24 cellular contexts compared by ENCODE assay signal in the genomic region with DNA sequence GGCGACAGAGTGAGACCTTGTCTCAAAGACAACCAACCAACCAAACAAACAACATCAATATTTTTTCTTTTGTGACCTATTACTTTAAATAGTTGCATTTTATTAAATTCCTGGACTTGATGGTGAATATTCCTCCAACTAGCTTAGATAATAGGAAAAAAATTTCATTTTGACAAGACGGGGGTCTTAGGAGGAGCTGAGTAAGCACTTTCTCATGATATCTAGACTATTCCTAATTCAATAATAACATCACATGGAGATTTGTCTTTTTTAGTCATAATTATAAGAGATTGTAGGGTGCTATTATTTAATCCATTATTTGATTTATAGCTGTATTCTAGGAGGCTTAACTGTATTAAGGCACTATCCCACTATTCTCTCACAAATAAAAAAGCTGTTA.
DNase-seq lines count a peak whose midpoint lies in the region; ATAC-seq, FAIRE-seq and TF ChIP-seq lines count a peak whose summit lies in the region.
"Had no signal": no experiment of that assay in that cellular context is flagged by ENCODE, and none has a peak within 500 bp of the region (broad histone marks: within the 10 kb centered on the region; RNA-seq: fewer than 3 reads in every experiment).

No MANE protein-coding gene starts in this region.

- H4K20me1 ChIP-seq in HepG2 (ENCODE audit: insufficient read depth, low read length): no peaks in the 10 kb centered on the region
- no peaks in the 10 kb centered on the region for H4K20me1 ChIP-seq in K562 (replicated peaks; ENCODE audit: control insufficient read depth, insufficient read depth, low read length)
- H4K20me1 ChIP-seq: BLaER1 had no signal

- no peak overlapping the region for H3K4me3 Mint-ChIP-seq in CD4-positive, alpha-beta T cell
- H3K4me3 Mint-ChIP-seq: CD4-positive, alpha-beta memory T cell; CD8-positive, alpha-beta memory T cell had no signal

- no peaks in the 10 kb centered on the region for H3K36me3 ChIP-seq in HepG2 (replicated peaks in 1 of 2; ENCODE audit: control insufficient read depth in 1 of 2, insufficient read depth in 2 of 2, low read length in 2 of 2)
- no peaks in the 10 kb centered on the region for H3K36me3 ChIP-seq in right lobe of liver
- H3K36me3 ChIP-seq in K562 (ENCODE audit: control insufficient read depth, insufficient read depth, low read length): no peaks in the 10 kb centered on the region
- H3K36me3 ChIP-seq: BE2C, BLaER1 had no signal

- H3K27me3 ChIP-seq in HepG2 (ENCODE audit: control insufficient read depth in 1 of 2, insufficient read depth in 2 of 2, low read length in 2 of 2): no peaks in the 10 kb centered on the region
- H3K27me3 ChIP-seq in right lobe of liver: no peaks in the 10 kb centered on the region
- H3K27me3 ChIP-seq in K562 (ENCODE audit: control insufficient read depth in 2 of 2, insufficient read depth in 2 of 2, low read length in 2 of 2): no peaks in the 10 kb centered on the region
- H3K27me3 ChIP-seq in CD4-positive, alpha-beta T cell (ENCODE audit: control insufficient read depth, insufficient read depth, low read length): no peaks in the 10 kb centered on the region
- H3K27me3 ChIP-seq: BE2C, BLaER1 had no signal

- no peak for DNase-seq in HepG2 (ENCODE audit: low spot score)
- DNase-seq in right lobe of liver: no peak
- DNase-seq in K562 (ENCODE audit: extremely low read depth in 1 of 4, low spot score in 3 of 4): no peak
- DNase-seq in CD4-positive, alpha-beta T cell: no peak
- DNase-seq: ACHN; BE2C; C1 segment of cervical spinal cord; CD4-positive, alpha-beta memory T cell; CD8-positive, alpha-beta memory T cell; COR-L47; DMS 273 treated with DMSO at 0.1 percent for 48 hours; DMS153; DMS53; DMS79; DND-41; EL; GDM1 had no signal

- TF ChIP-seq EP300 in HepG2 (IDR thresholded peaks at IDR 0.05; ENCODE audit: low read depth in 2 of 2, low read length in 2 of 2) (no peak), HepG2 (CRISPR knock-in tag; IDR thresholded peaks at IDR 0.05; ENCODE audit: borderline replicate concordance) (no peak), K562 (IDR thresholded peaks at IDR 0.05; ENCODE audit: low read length) (no peak)

- no peaks in the 10 kb centered on the region for H3K27me3 Mint-ChIP-seq in CD4-positive, alpha-beta T cell
- H3K27me3 Mint-ChIP-seq: CD4-positive, alpha-beta memory T cell; CD8-positive, alpha-beta memory T cell had no signal

- POLR2A ChIA-PET in HepG2 (lab: Yijun Ruan, JAX) (no interaction called here), K562 (lab: Yijun Ruan, JAX) (interaction anchor here (0.5 kb wide), 1 partner anchor 46 kb away, joined by 3 read pairs; no protein-coding TSS in a partner anchor)
- POLR2A ChIA-PET in CD4-positive, alpha-beta T cell (lab: Charles Lee): no interaction called here

- no peak for TF ChIP-seq RAD21 in HepG2 (CRISPR knock-in tag; IDR thresholded peaks at IDR 0.05)
- TF ChIP-seq RAD21 in K562 (CRISPR knock-in tag; conservative IDR thresholded peaks at IDR 0.05 in 1 of 2, IDR thresholded peaks at IDR 0.05 in 1 of 2): no peak

- TF ChIP-seq POLR2A in HepG2 (IDR thresholded peaks at IDR 0.05; ENCODE audit: insufficient read depth in 1 of 2, low read depth in 2 of 2, low read length in 2 of 2): no peak
- TF ChIP-seq POLR2A in right lobe of liver (IDR thresholded peaks at IDR 0.05): no peak
- no peak for TF ChIP-seq POLR2A in K562 (conservative IDR thresholded peaks at IDR 0.05)

- CTCF ChIA-PET in HepG2 (lab: Yijun Ruan, JAX; ENCODE audit: low intra/inter-chr PET ratio, low total read pairs) (no interaction called here), K562 (lab: Yijun Ruan, JAX; ENCODE audit: low intra/inter-chr PET ratio) (no interaction called here)
- CTCF ChIA-PET in CD4-positive, alpha-beta T cell (lab: Charles Lee): no interaction called here

- H3K4me3 ChIP-seq in HepG2 (replicated peaks in 1 of 3; ENCODE audit: insufficient read depth in 1 of 3, low read depth in 2 of 3, low read length in 3 of 3) (no peak overlapping the region), right lobe of liver (no peak overlapping the region), K562 (no peak overlapping the region)
- H3K4me3 ChIP-seq: BLaER1, GM12878 had no signal

- no peaks in the 10 kb centered on the region for H3K36me3 Mint-ChIP-seq in CD4-positive, alpha-beta T cell (ENCODE audit: low read depth)
- H3K36me3 Mint-ChIP-seq: CD4-positive, alpha-beta memory T cell; CD8-positive, alpha-beta memory T cell had no signal

- H2AFZ ChIP-seq in HepG2 (ENCODE audit: low read length) (no peak overlapping the region), K562 (ENCODE audit: low read depth, low read length) (no peak overlapping the region)

- no TSS peak for BruUV-seq in HepG2 (replicated peaks; lab: Mats Ljungman, UMichigan)
- no TSS peak for BruUV-seq in K562 (replicated peaks; lab: Mats Ljungman, UMichigan)

- no peaks in the 10 kb centered on the region for H3K9me3 ChIP-seq in HepG2 (ENCODE audit: low read length)
- no peaks in the 10 kb centered on the region for H3K9me3 ChIP-seq in right lobe of liver
- H3K9me3 ChIP-seq in K562 (replicated peaks; ENCODE audit: control insufficient read depth, insufficient read depth, low read depth, low read length): no peaks in the 10 kb centered on the region
- no peaks in the 10 kb centered on the region for H3K9me3 ChIP-seq in CD4-positive, alpha-beta T cell (ENCODE audit: control insufficient read depth, low read length)
- H3K9me3 ChIP-seq: BE2C, BLaER1 had no signal

- H3K4me1 ChIP-seq in HepG2 (ENCODE audit: insufficient read depth, low read length) (no peaks in the 10 kb centered on the region), right lobe of liver (no peaks in the 10 kb centered on the region), K562 (replicated peaks in 1 of 2; ENCODE audit: control insufficient read depth in 2 of 2, insufficient read depth in 2 of 2, low read length in 2 of 2) (no peaks in the 10 kb centered on the region)
- H3K4me1 ChIP-seq: BE2C, BLaER1 had no signal

- ATAC-seq in HepG2 (no peak), right lobe of liver (no peak), K562 (no peak), GM18519 (IDR thresholded peaks at IDR 0.05; ENCODE audit: low FRiP score, unreplicated experiment) (no peak)
- no peak for ATAC-seq in CD4-positive, alpha-beta T cell (ENCODE audit: poor library complexity)
- ATAC-seq: GM12878 had no signal

- in situ Hi-C loops in HepG2 (cut with HindIII; ENCODE audit: extremely low pct_ligation_motif_present, low pct_unique_long_range_greater_than_20kb): no loop called here
- in situ Hi-C loops in K562 (cut with MboI): no loop called here

- H3K9me3 Mint-ChIP-seq in CD4-positive, alpha-beta T cell: peaks cover 4% of the 10 kb centered on the region

- 87% methylated on average over 2 of the region's 2 CpGs for WGBS in HepG2 (ENCODE audit: low lambda C conversion rate)
- WGBS in right lobe of liver (ENCODE audit: insufficient coverage, low coverage, low lambda C conversion rate, missing lambda C conversion rate): 69% methylated on average over 2 of the region's 2 CpGs
- 0% methylated on average over 2 of the region's 2 CpGs for WGBS in K562 (ENCODE audit: insufficient coverage, low coverage, missing lambda C conversion rate)

- no peak overlapping the region for H3K4me2 ChIP-seq in HepG2 (ENCODE audit: low read depth, low read length)
- H3K4me2 ChIP-seq in K562 (ENCODE audit: insufficient read depth, low read length): no peak overlapping the region
- H3K4me2 ChIP-seq: BLaER1 had no signal

- H3K9ac ChIP-seq in HepG2 (ENCODE audit: insufficient read depth, low read depth, low read length) (no peak overlapping the region), K562 (ENCODE audit: insufficient read depth in 1 of 2, low read depth in 2 of 2, low read length in 2 of 2) (no peak overlapping the region)
- H3K9ac ChIP-seq: BLaER1 had no signal

- H3K27ac Mint-ChIP-seq in CD4-positive, alpha-beta T cell: no peak overlapping the region
- H3K27ac Mint-ChIP-seq: CD4-positive, alpha-beta memory T cell; CD8-positive, alpha-beta memory T cell had no signal

- no peaks in the 10 kb centered on the region for H3K79me2 ChIP-seq in HepG2 (ENCODE audit: insufficient read depth, low read length)
- no peaks in the 10 kb centered on the region for H3K79me2 ChIP-seq in K562 (ENCODE audit: control insufficient read depth, insufficient read depth, low read length)

- intact Hi-C loops in HepG2 (cut with micrococcal nuclease; ENCODE audit: unreplicated experiment): no loop called here
- intact Hi-C loops in right lobe of liver (cut with DNase I): no loop called here
- intact Hi-C loops in K562 (cut with micrococcal nuclease): no loop called here
- intact Hi-C loops in CD4-positive, alpha-beta T cell (cut with DNase I, micrococcal nuclease): no loop called here

- FAIRE-seq in HepG2 (lab: Jason Lieb, UNC) (no peak), K562 (lab: Jason Lieb, UNC) (no peak)
- FAIRE-seq: GM12878, GM12892, GM18507, GM19239 had no signal

- no peak overlapping the region for H3K27ac ChIP-seq in HepG2 (ENCODE audit: extremely low read length, insufficient read depth, low read length)
- no peak overlapping the region for H3K27ac ChIP-seq in right lobe of liver
- no peak overlapping the region for H3K27ac ChIP-seq in K562 (ENCODE audit: extremely low read depth, low read depth, low read length)
- H3K27ac ChIP-seq in CD4-positive, alpha-beta T cell (ENCODE audit: low read depth, low read length): no peak overlapping the region
- H3K27ac ChIP-seq: 22Rv1, BLaER1 had no signal

- H3K4me1 Mint-ChIP-seq in CD4-positive, alpha-beta T cell (ENCODE audit: low read depth): no peaks in the 10 kb centered on the region
- H3K4me1 Mint-ChIP-seq: CD4-positive, alpha-beta memory T cell; CD8-positive, alpha-beta memory T cell had no signal

- no peaks in the 10 kb centered on the region for H3K9me1 ChIP-seq in K562 (ENCODE audit: control insufficient read depth, insufficient read depth, low read length)

- TF ChIP-seq CTCF in HepG2 (CRISPR knock-in tag; IDR thresholded peaks at IDR 0.05): no peak
- TF ChIP-seq CTCF in right lobe of liver (IDR thresholded peaks at IDR 0.05): no peak
- no peak for TF ChIP-seq CTCF in K562 (IDR thresholded peaks at IDR 0.05 in 2 of 3, conservative IDR thresholded peaks at IDR 0.05 in 1 of 3; ENCODE audit: insufficient read depth in 2 of 3, low read depth in 1 of 3, low read length in 3 of 3)
- TF ChIP-seq CTCF in CD4-positive, alpha-beta T cell (IDR thresholded peaks at IDR 0.05): no peak

TF ChIP-seq in HepG2, 621 proteins besides CTCF, POLR2A, EP300 and RAD21 (continues in another document):
- peak; percentile 55 to 80; a peak in 3 of 4 replicates for TF ChIP-seq MAFK (conservative IDR thresholded peaks at IDR 0.05 in 1 of 2, IDR thresholded peaks at IDR 0.05 in 1 of 2; ENCODE audit: low read length in 2 of 2)
- no peak for TF ChIP-seq ZNF232 (CRISPR knock-in tag; IDR thresholded peaks at IDR 0.05; ENCODE audit: borderline replicate concordance)
- no peak for TF ChIP-seq ZFAT (CRISPR knock-in tag; conservative IDR thresholded peaks at IDR 0.05)

TF ChIP-seq in K562, 482 proteins besides CTCF, POLR2A, EP300 and RAD21:
- no peak for TF ChIP-seq CBX2 (IDR thresholded peaks at IDR 0.05; ENCODE audit: insufficient read depth, low read length, poor library complexity, severe bottlenecking)
- no peak for TF ChIP-seq ETV5 (CRISPR knock-in tag; IDR thresholded peaks at IDR 0.05; ENCODE audit: low read depth)
- TF ChIP-seq ZNF316 (IDR thresholded peaks at IDR 0.05): peak; percentile 17; the same call in 1 of the 2 replicates
- TF ChIP-seq PRMT5 (CRISPR knock-in tag; IDR thresholded peaks at IDR 0.05): no peak

Comparison
In these comparisons a context has a peak if more than half of its experiments do, and no peak if none do; other contexts are left out.
1. Of the 241 proteins assayed by ChIP-seq in both HepG2 and K562: peak only in HepG2: MAFF and MAFK; only in K562: none; in both: none; in neither: 239.